In the genomic region with DNA sequence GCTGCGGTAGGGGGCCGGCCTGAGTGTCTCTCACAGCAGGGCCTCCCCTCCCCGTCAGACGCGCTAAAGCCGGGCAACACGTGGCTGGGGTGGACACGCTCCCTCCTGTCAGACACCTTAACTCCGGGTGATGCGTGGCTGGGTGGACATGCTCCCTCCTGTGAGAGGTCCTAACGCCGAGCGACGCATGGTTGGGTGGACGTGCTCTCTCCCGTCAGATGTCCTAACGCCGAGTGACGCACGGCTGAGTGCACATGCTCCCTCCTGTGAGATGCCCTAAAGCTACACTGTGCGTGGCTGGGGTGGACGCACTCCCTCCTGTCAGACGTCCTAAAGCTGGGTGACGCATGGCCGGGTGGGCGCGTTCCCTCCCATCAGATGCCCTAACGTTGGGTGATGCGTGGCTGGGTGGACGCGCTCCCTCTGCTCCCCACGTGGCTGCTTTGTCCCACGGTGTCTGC, we compare ENCODE assay signal across 21 cellular contexts.
DNase-seq lines count a peak whose midpoint lies in the region; ATAC-seq and TF ChIP-seq lines count a peak whose summit lies in the region.
"Had no signal": no experiment of that assay in that cellular context is flagged by ENCODE, and none has a peak within 500 bp of the region (broad histone marks: within the 10 kb centered on the region; RNA-seq: fewer than 3 reads in every experiment).

No MANE protein-coding gene starts in this region.

- H3K4me2 ChIP-seq in H9 (ENCODE audit: insufficient read depth, insufficient read length, low read length): no peak overlapping the region
- H3K4me2 ChIP-seq: A549 had no signal

- no peak overlapping the region; a peak in 1 of 5 replicates for H3K4me3 Mint-ChIP-seq in H9
- H3K4me3 Mint-ChIP-seq: central memory CD8-positive, alpha-beta T cell; immature natural killer cell; memory B cell had no signal

- H3K4me1 ChIP-seq in H9 (ENCODE audit: insufficient read depth, low read length): no peaks in the 10 kb centered on the region
- no peaks in the 10 kb centered on the region for H3K4me1 ChIP-seq in lower lobe of right lung
- H3K4me1 ChIP-seq: A549, esophagus squamous epithelium, SJCRH30, vagina had no signal

- no peak overlapping the region for H3K9ac ChIP-seq in H9 (ENCODE audit: extremely low read depth, insufficient read length, low read length)

- H2BK15ac ChIP-seq in H9 (ENCODE audit: low read depth, low read length): no peak overlapping the region

- H3K27me3 Mint-ChIP-seq in H9 (ENCODE audit: low read depth): no peaks in the 10 kb centered on the region
- H3K27me3 Mint-ChIP-seq: central memory CD8-positive, alpha-beta T cell; memory B cell had no signal

- H3K36me3 Mint-ChIP-seq in H9 (ENCODE audit: insufficient read depth in 1 of 3, low read depth in 3 of 3): peaks cover 24 to 57% (median 56%) of the 10 kb centered on the region in 3 experiments; a peak in 6 of 7 replicates

- no peak for TF ChIP-seq CTCF in H9 (conservative IDR thresholded peaks at IDR 0.05)
- no peak for TF ChIP-seq CTCF in lower lobe of right lung (IDR thresholded peaks at IDR 0.05)

- no peak overlapping the region for H3K4ac ChIP-seq in H9 (ENCODE audit: low read depth, low read length)

- no peak overlapping the region for H2AFZ ChIP-seq in H9 (ENCODE audit: low read length)

- no CpG with 5 or more reads among the region's 33 CpGs for WGBS in H9 (ENCODE audit: extremely low coverage, insufficient read length, low lambda C conversion rate)

- peaks cover 0 to 6% of the 10 kb centered on the region in 2 experiments; a peak in 1 of 5 replicates for H3K9me3 Mint-ChIP-seq in H9
- H3K9me3 Mint-ChIP-seq: central memory CD8-positive, alpha-beta T cell; memory B cell had no signal

- H3K79me2 ChIP-seq in H9 (ENCODE audit: insufficient read depth, low read length): no peaks in the 10 kb centered on the region

- no peak overlapping the region for H2AK5ac ChIP-seq in H9 (ENCODE audit: insufficient read length, low read length)

- no peaks in the 10 kb centered on the region for H3K27me3 ChIP-seq in H9 (ENCODE audit: insufficient read depth, low read length)
- no peaks in the 10 kb centered on the region for H3K27me3 ChIP-seq in lower lobe of right lung (ENCODE audit: low read depth)
- H3K27me3 ChIP-seq: esophagus squamous epithelium, SJCRH30, vagina had no signal

- H3K27ac Mint-ChIP-seq in H9: peak overlapping the region in 1 of 3 experiments; percentile 71; a peak in 1 of 7 replicates
- H3K27ac Mint-ChIP-seq: immature natural killer cell, memory B cell had no signal

- H4K8ac ChIP-seq in H9 (replicated peaks; ENCODE audit: insufficient read length, low read depth, low read length): no peak overlapping the region

- no peaks in the 10 kb centered on the region for H4K20me1 ChIP-seq in H9 (ENCODE audit: control insufficient read depth, insufficient read depth, insufficient read length)

- ATAC-seq in Right ventricle myocardium inferior (peak; percentile 35), lower lobe of right lung (peak; percentile 22 to 46), GM19463 (IDR thresholded peaks at IDR 0.05; ENCODE audit: unreplicated experiment) (no peak), GM21423 (IDR thresholded peaks at IDR 0.05; ENCODE audit: unreplicated experiment) (no peak), GM21576 (IDR thresholded peaks at IDR 0.05; ENCODE audit: unreplicated experiment) (no peak)
- ATAC-seq: A549, HCT116 had no signal

- no peak overlapping the region for H3K18ac ChIP-seq in H9 (ENCODE audit: insufficient read length, low read depth, low read length)

- H3K36me3 ChIP-seq in lower lobe of right lung: peaks cover 71% of the 10 kb centered on the region
- H3K36me3 ChIP-seq: SJCRH30, vagina had no signal

- no peak overlapping the region for H3K14ac ChIP-seq in H9 (ENCODE audit: insufficient read depth, low read length)

- H3K79me1 ChIP-seq in H9 (ENCODE audit: insufficient read depth, low read depth, low read length, poor library complexity, severe bottlenecking): no peaks in the 10 kb centered on the region

- DNase-seq in H9 (peak; percentile 20), Right ventricle myocardium inferior (ENCODE audit: missing footprints) (no peak), lower lobe of right lung (no peak), retina (peak; percentile 53), C1 segment of cervical spinal cord (lab: John Stamatoyannopoulos, UW) (no peak)
- DNase-seq: activated gamma-delta T cell treated with Interleukin-2 at 50 U/mL for 16 hours; esophagus squamous epithelium; immature natural killer cell; NCI-H1417; NCI-H748 treated with DMSO at 0.1 percent for 48 hours; SJCRH30; stimulated activated naive CD4-positive, alpha-beta T cell treated with Interleukin-2 at 50 U/mL for 16 hours had no signal

- intact Hi-C loops in Right ventricle myocardium inferior (cut with DNase I) (no loop called here), lower lobe of right lung (cut with DNase I) (no loop called here)

- no peak overlapping the region for H4K5ac ChIP-seq in H9 (ENCODE audit: insufficient read length, low read depth, low read length)

- peaks cover 4 to 8% of the 10 kb centered on the region in 2 experiments; a peak in 3 of 4 replicates for H3K4me1 Mint-ChIP-seq in H9
- H3K4me1 Mint-ChIP-seq: central memory CD8-positive, alpha-beta T cell; immature natural killer cell; memory B cell had no signal

- no peak overlapping the region for H2BK120ac ChIP-seq in H9 (ENCODE audit: low read depth, low read length, poor library complexity, severe bottlenecking)

- H2BK20ac ChIP-seq in H9 (ENCODE audit: low read depth, low read length, poor library complexity, severe bottlenecking): no peak overlapping the region

- H3K9me3 ChIP-seq in H9 (ENCODE audit: control insufficient read depth, low read depth, low read length) (no peaks in the 10 kb centered on the region), lower lobe of right lung (no peaks in the 10 kb centered on the region)
- H3K9me3 ChIP-seq: A549, esophagus squamous epithelium, SJCRH30, vagina had no signal

- no peak overlapping the region for H3K27ac ChIP-seq in H9 (ENCODE audit: insufficient read length, low read depth, low read length)
- peak overlapping the region; percentile 31 for H3K27ac ChIP-seq in lower lobe of right lung
- H3K27ac ChIP-seq: A549, esophagus squamous epithelium, SJCRH30, vagina, VCaP had no signal

- no peak overlapping the region for H3T11ph ChIP-seq in H9 (ENCODE audit: low read length)

- H3K23ac ChIP-seq in H9 (ENCODE audit: insufficient read length, low read depth, low read length): no peak overlapping the region

- no peak overlapping the region for H4K91ac ChIP-seq in H9 (ENCODE audit: insufficient read length, low read depth, low read length)

- H2BK12ac ChIP-seq in H9 (ENCODE audit: insufficient read length, low read depth, low read length): no peak overlapping the region

- H3K56ac ChIP-seq in H9 (ENCODE audit: insufficient read length, low read depth, low read length): no peak overlapping the region

- no peaks in the 10 kb centered on the region for H3K23me2 ChIP-seq in H9 (ENCODE audit: insufficient read length, low read depth, low read length, poor library complexity, severe bottlenecking)

- H3K4me3 ChIP-seq in lower lobe of right lung: no peak overlapping the region
- H3K4me3 ChIP-seq: A549, esophagus squamous epithelium, SJCRH30, vagina had no signal

- H2BK5ac ChIP-seq in H9 (ENCODE audit: insufficient read length, low read length): no peak overlapping the region

Comparison
In these comparisons a context has a peak if more than half of its experiments do, and no peak if none do; other contexts are left out.
1. DNase-seq: peak in H9 (single experiment) and retina (single experiment); none in Right ventricle myocardium inferior (single experiment), lower lobe of right lung (single experiment) and C1 segment of cervical spinal cord (0 of 14).
2. ATAC-seq: peak in Right ventricle myocardium inferior (single experiment) and lower lobe of right lung (2 of 2); none in GM19463 (single experiment), GM21423 (single experiment) and GM21576 (single experiment).